ENCODE assay signal across 8 cellular contexts in the genomic region with DNA sequence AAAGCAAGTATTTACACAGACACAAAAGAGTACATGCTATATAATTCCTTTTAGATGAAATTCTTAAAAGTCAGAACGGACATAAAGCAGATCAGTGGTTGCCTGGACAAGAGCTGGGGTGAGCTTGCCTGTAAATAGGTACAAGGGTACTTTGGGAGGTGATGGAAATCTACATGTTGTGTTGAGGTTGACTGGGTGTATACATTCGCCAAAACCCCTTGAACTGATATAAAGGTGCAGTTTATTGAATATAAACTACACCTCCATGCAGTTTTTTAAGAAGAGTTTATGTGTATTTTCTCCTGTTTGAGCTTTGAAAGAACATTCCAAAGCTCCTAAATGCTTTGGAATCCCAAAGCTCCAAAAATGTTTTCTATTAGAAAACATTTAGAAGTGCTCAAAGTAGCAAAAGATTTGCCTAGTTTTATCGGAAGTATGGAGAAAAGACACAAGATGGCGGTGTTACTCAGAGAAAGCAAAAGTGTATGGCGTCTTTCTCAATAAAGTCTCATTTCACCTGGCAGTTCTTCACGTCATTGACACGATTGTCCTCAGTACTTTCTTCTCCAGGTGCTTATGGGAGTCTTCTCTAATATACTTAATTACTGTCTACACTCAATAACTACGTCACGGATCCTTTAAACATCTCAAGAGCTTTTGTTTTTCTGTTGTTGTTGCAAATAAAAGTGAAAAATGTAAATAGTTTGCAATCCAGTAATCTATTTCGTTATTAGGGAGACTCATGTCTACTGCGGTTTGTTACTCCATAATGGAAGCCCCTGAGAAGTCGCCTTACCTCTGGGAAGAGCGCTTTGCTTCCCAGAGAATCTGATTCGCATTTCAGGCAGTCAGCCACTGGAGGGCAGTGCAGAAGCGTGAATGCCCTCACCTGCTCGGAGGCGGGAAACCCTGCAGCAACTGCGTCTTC. TPM values are rescaled to one million over a fixed set of nuclear protein-coding genes. Genes with fewer than 3 reads are reported as not detected.
DNase-seq lines count a peak whose midpoint lies in the region; ATAC-seq and TF ChIP-seq lines count a peak whose summit lies in the region.

No MANE protein-coding gene starts in this region.

- POLR2A ChIA-PET in activated CD8-positive, alpha-beta T cell treated with anti-CD3 and anti-CD28 coated beads for 36 hours (lab: Charles Lee) = interaction anchor here (1.5 kb wide), 1 partner anchor 482 kb away, joined by 4 read pairs; no protein-coding TSS in a partner anchor

- peak; percentile 89 for DNase-seq in BE2C
- DNase-seq in NCI-H526 treated with DMSO at 0.1 percent for 48 hours (lab: John Stamatoyannopoulos, UW) = peak; percentile 62
- DNase-seq in activated CD8-positive, alpha-beta T cell treated with anti-CD3 and anti-CD28 coated beads for 36 hours = peak; percentile 77
- DNase-seq in effector memory CD8-positive, alpha-beta T cell = peak; percentile 45 to 58 (median 52)
- DNase-seq in midbrain (lab: John Stamatoyannopoulos, UW) = peak; percentile 69
- peak; percentile 26 to 40 for DNase-seq in stimulated activated CD8-positive, alpha-beta memory T cell treated with anti-CD3 and anti-CD28 coated beads, Interleukin-15, amount 100 ng/mL, for 48 hours (ENCODE audit: low read depth in 2 of 2)

- no peaks in the 10 kb centered on the region for H3K36me3 Mint-ChIP-seq in activated CD8-positive, alpha-beta T cell treated with anti-CD3 and anti-CD28 coated beads for 36 hours (ENCODE audit: low read depth)
- no peaks in the 10 kb centered on the region for H3K36me3 Mint-ChIP-seq in effector memory CD8-positive, alpha-beta T cell (ENCODE audit: insufficient read depth)

- no peaks in the 10 kb centered on the region for H3K9me3 ChIP-seq in BE2C

- no peaks in the 10 kb centered on the region for H3K4me1 ChIP-seq in BE2C

- ATAC-seq in GM19328 (IDR thresholded peaks at IDR 0.05; ENCODE audit: unreplicated experiment) (peak; percentile 70), HG03565 (IDR thresholded peaks at IDR 0.05; ENCODE audit: unreplicated experiment) (peak; percentile 73)
- peak; percentile 81 for ATAC-seq in activated CD8-positive, alpha-beta T cell treated with anti-CD3 and anti-CD28 coated beads for 36 hours
- ATAC-seq in effector memory CD8-positive, alpha-beta T cell (replicated peaks) = peak; percentile 84

- H3K4me1 Mint-ChIP-seq in activated CD8-positive, alpha-beta T cell treated with anti-CD3 and anti-CD28 coated beads for 36 hours (ENCODE audit: low read depth) = no peaks in the 10 kb centered on the region
- peaks cover 0 to 9% of the 10 kb centered on the region in 2 donors for H3K4me1 Mint-ChIP-seq in effector memory CD8-positive, alpha-beta T cell (ENCODE audit: low read depth in 2 of 2)

- H3K36me3 ChIP-seq in BE2C = no peaks in the 10 kb centered on the region

- H3K27me3 Mint-ChIP-seq in activated CD8-positive, alpha-beta T cell treated with anti-CD3 and anti-CD28 coated beads for 36 hours = peaks cover 20% of the 10 kb centered on the region
- peaks cover 14 to 35% of the 10 kb centered on the region in 2 donors for H3K27me3 Mint-ChIP-seq in effector memory CD8-positive, alpha-beta T cell

- peak overlapping the region; percentile 65 for H3K4me3 ChIP-seq in BE2C (ENCODE audit: low read depth, low read length)

- no peaks in the 10 kb centered on the region for H3K27me3 ChIP-seq in BE2C

- intact Hi-C loops in activated CD8-positive, alpha-beta T cell treated with anti-CD3 and anti-CD28 coated beads for 36 hours (cut with micrococcal nuclease) = loop anchor here (5.0 kb wide), 1 partner anchor 484 kb away; no protein-coding TSS in a partner anchor

- peak overlapping the region; percentile 59 for H3K4me3 Mint-ChIP-seq in activated CD8-positive, alpha-beta T cell treated with anti-CD3 and anti-CD28 coated beads for 36 hours
- H3K4me3 Mint-ChIP-seq in effector memory CD8-positive, alpha-beta T cell = peak overlapping the region; percentile 68 to 82

- CTCF ChIA-PET in activated CD8-positive, alpha-beta T cell treated with anti-CD3 and anti-CD28 coated beads for 36 hours (lab: Charles Lee) = interaction anchor here (0.6 to 9.2 kb wide), 23 partner anchors 10 to 642 kb away, joined by 3 to 135 read pairs (median 4); partner anchors contain the start of gene SEC61G

- H3K27ac Mint-ChIP-seq in activated CD8-positive, alpha-beta T cell treated with anti-CD3 and anti-CD28 coated beads for 36 hours = no peak overlapping the region
- peak overlapping the region; percentile 16 to 63 for H3K27ac Mint-ChIP-seq in effector memory CD8-positive, alpha-beta T cell

- peak; percentile 90 for TF ChIP-seq CTCF in BE2C (IDR thresholded peaks at IDR 0.05; ENCODE audit: low read depth, low read length)
- TF ChIP-seq CTCF in activated CD8-positive, alpha-beta T cell treated with anti-CD3 and anti-CD28 coated beads for 36 hours (IDR thresholded peaks at IDR 0.05) = peak; percentile 87

- H3K9me3 Mint-ChIP-seq in activated CD8-positive, alpha-beta T cell treated with anti-CD3 and anti-CD28 coated beads for 36 hours = peaks cover 8% of the 10 kb centered on the region
- peaks cover 0 to 11% of the 10 kb centered on the region in 2 donors for H3K9me3 Mint-ChIP-seq in effector memory CD8-positive, alpha-beta T cell

RNA-seq across cellular contexts. Expression of gene SEC61G, which starts 14.7 kb away (rescaled TPM):
- polyA plus RNA-seq in BE2C (2012; ENCODE audit: insufficient read depth, insufficient read length, low read depth) = 438 TPM
- 100 to 1,000 TPM; 162 to 172 TPM for total RNA-seq in activated CD8-positive, alpha-beta T cell treated with anti-CD3 and anti-CD28 coated beads for 36 hours

Comparison
In these comparisons a context has a peak if more than half of its experiments do, and no peak if none do; other contexts are left out.
1. Peak in every context shown above with its lines: DNase-seq, ATAC-seq and H3K4me3 ChIP-seq.
2. DNase-seq: peak in every context shown above with its lines; median percentile 89 in BE2C; 77 in activated CD8-positive, alpha-beta T cell treated with anti-CD3 and anti-CD28 coated beads for 36 hours; 69 in midbrain; 62 in NCI-H526 treated with DMSO at 0.1 percent for 48 hours; 52 in effector memory CD8-positive, alpha-beta T cell; 33 in stimulated activated CD8-positive, alpha-beta memory T cell treated with anti-CD3 and anti-CD28 coated beads, Interleukin-15, amount 100 ng/mL, for 48 hours.